ENCODE assay signal across 16 cellular contexts in the genomic region with DNA sequence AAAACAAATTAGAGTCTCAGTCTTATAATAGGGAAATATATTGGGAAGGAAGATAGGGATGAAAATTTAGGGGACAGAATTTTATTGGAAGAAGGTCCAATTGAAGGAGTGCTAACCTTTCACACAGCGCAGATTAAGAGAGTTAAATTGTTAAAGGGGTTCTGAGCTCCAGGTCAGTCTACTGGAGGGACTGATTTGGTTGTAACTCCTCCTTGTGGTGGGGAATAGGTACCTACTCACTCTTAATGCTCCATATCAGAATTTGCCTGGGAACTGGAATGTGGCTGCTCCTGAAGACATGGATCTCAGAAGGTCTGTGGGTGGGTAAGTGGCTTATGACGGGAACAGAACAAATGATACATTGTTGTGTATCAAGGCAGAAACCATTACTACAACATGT.
DNase-seq lines count a peak whose midpoint lies in the region; ATAC-seq and TF ChIP-seq lines count a peak whose summit lies in the region.
"Had no signal": no experiment of that assay in that cellular context is flagged by ENCODE, and none has a peak within 500 bp of the region (broad histone marks: within the 10 kb centered on the region; RNA-seq: fewer than 3 reads in every experiment).

No MANE protein-coding gene starts in this region.

- H3K4me3 ChIP-seq in choroid plexus epithelial cell (ENCODE audit: low read depth, low read length) (no peak overlapping the region), mesodermal cell (ENCODE audit: extremely low read depth, insufficient read depth, low read length, poor library complexity, severe bottlenecking) (no peak overlapping the region)
- H3K4me3 ChIP-seq: sigmoid colon, SK-N-MC had no signal

- ATAC-seq in GM21619 (IDR thresholded peaks at IDR 0.05; ENCODE audit: unreplicated experiment) (no peak), GM21786 (IDR thresholded peaks at IDR 0.05; ENCODE audit: unreplicated experiment) (no peak)
- ATAC-seq: activated CD8-positive, alpha-beta T cell treated with anti-CD3 and anti-CD28 coated beads, Interleukin-2, amount 10 ng/mL, durations not matched to agents 7 days and 5 days; CD8-positive, alpha-beta T cell had no signal

- DNase-seq in DMS 273 (lab: John Stamatoyannopoulos, UW; ENCODE audit: unreplicated experiment): peak; percentile 35
- DNase-seq in DMS 273 treated with DMSO at 0.1 percent for 48 hours (lab: John Stamatoyannopoulos, UW): no peak
- peak; percentile 21 for DNase-seq in choroid plexus epithelial cell (ENCODE audit: low read depth)
- DNase-seq in head of caudate nucleus: no peak
- DNase-seq: 8988T; activated CD8-positive, alpha-beta T cell treated with anti-CD3 and anti-CD28 coated beads, Interleukin-2, amount 10 ng/mL, durations not matched to agents 7 days and 5 days; amniotic stem cell; CD8-positive, alpha-beta T cell; NCI-H1105; NCI-H345; sigmoid colon had no signal

- no peaks in the 10 kb centered on the region for H3K36me3 ChIP-seq in mesodermal cell (ENCODE audit: control insufficient read depth, insufficient read depth, low read length)
- H3K36me3 ChIP-seq: sigmoid colon had no signal

- no peaks in the 10 kb centered on the region for H3K9me3 ChIP-seq in mesodermal cell (ENCODE audit: control insufficient read depth, low read length)
- H3K9me3 ChIP-seq: sigmoid colon had no signal

- WGBS in mesodermal cell (ENCODE audit: insufficient coverage in 2 of 2), 2 experiments: 83% methylated on average over 1 of the region's 2 CpGs; no CpG with 5 or more reads in 1 of the 2 experiments

- H3K27ac ChIP-seq in mesodermal cell (ENCODE audit: low read depth, low read length, severe bottlenecking): peak overlapping the region; percentile 48
- H3K27ac ChIP-seq: sigmoid colon, SK-N-MC had no signal

- intact Hi-C loops in head of caudate nucleus (cut with DNase I): no loop called here

- H3K4me1 ChIP-seq in mesodermal cell (ENCODE audit: control insufficient read depth, insufficient read depth, low read length, poor library complexity, severe bottlenecking): no peaks in the 10 kb centered on the region

- no peak for TF ChIP-seq EP300 in Ishikawa (IDR thresholded peaks at IDR 0.05; ENCODE audit: borderline replicate concordance)

- TF ChIP-seq RAD21 in Ishikawa (IDR thresholded peaks at IDR 0.05; ENCODE audit: low read depth): peak; percentile 20

- TF ChIP-seq CTCF in choroid plexus epithelial cell (conservative IDR thresholded peaks at IDR 0.05; ENCODE audit: low read depth, low read length): peak; percentile 40

TF ChIP-seq in Ishikawa, 13 proteins besides CTCF, POLR2A, EP300 and RAD21:
- TF ChIP-seq TCF12 (IDR thresholded peaks at IDR 0.05; ENCODE audit: low read depth): no peak
- TF ChIP-seq, protein P1, sequence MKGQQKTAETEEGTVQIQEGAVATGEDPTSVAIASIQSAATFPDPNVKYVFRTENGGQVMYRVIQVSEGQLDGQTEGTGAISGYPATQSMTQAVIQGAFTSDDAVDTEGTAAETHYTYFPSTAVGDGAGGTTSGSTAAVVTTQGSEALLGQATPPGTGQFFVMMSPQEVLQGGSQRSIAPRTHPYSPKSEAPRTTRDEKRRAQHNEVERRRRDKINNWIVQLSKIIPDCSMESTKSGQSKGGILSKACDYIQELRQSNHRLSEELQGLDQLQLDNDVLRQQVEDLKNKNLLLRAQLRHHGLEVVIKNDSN (IDR thresholded peaks at IDR 0.05): no peak
- TF ChIP-seq TAF1 (IDR thresholded peaks at IDR 0.05; ENCODE audit: low read depth): no peak
- TF ChIP-seq EGR1 (IDR thresholded peaks at IDR 0.05): no peak
- no peak for TF ChIP-seq CREB1 (IDR thresholded peaks at IDR 0.05; ENCODE audit: low read depth)
- no peak for TF ChIP-seq NFIC (IDR thresholded peaks at IDR 0.05)
- no peak for TF ChIP-seq TEAD4 (IDR thresholded peaks at IDR 0.05)
- no peak for TF ChIP-seq ZBTB7A (IDR thresholded peaks at IDR 0.05; ENCODE audit: low read depth)
- TF ChIP-seq CEBPB (IDR thresholded peaks at IDR 0.05): no peak
- TF ChIP-seq, protein P2, sequence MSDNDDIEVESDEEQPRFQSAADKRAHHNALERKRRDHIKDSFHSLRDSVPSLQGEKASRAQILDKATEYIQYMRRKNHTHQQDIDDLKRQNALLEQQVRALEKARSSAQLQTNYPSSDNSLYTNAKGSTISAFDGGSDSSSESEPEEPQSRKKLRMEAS (IDR thresholded peaks at IDR 0.05): no peak
- TF ChIP-seq, protein P3, sequence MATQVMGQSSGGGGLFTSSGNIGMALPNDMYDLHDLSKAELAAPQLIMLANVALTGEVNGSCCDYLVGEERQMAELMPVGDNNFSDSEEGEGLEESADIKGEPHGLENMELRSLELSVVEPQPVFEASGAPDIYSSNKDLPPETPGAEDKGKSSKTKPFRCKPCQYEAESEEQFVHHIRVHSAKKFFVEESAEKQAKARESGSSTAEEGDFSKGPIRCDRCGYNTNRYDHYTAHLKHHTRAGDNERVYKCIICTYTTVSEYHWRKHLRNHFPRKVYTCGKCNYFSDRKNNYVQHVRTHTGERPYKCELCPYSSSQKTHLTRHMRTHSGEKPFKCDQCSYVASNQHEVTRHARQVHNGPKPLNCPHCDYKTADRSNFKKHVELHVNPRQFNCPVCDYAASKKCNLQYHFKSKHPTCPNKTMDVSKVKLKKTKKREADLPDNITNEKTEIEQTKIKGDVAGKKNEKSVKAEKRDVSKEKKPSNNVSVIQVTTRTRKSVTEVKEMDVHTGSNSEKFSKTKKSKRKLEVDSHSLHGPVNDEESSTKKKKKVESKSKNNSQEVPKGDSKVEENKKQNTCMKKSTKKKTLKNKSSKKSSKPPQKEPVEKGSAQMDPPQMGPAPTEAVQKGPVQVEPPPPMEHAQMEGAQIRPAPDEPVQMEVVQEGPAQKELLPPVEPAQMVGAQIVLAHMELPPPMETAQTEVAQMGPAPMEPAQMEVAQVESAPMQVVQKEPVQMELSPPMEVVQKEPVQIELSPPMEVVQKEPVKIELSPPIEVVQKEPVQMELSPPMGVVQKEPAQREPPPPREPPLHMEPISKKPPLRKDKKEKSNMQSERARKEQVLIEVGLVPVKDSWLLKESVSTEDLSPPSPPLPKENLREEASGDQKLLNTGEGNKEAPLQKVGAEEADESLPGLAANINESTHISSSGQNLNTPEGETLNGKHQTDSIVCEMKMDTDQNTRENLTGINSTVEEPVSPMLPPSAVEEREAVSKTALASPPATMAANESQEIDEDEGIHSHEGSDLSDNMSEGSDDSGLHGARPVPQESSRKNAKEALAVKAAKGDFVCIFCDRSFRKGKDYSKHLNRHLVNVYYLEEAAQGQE (IDR thresholded peaks at IDR 0.05; ENCODE audit: low read depth): no peak
- no peak for TF ChIP-seq YY1 (IDR thresholded peaks at IDR 0.05; ENCODE audit: low read depth)
- TF ChIP-seq FOXM1 (IDR thresholded peaks at IDR 0.05; ENCODE audit: borderline replicate concordance, low read depth): no peak
TF ChIP-seq in Ishikawa: peak in this region for 0.

Comparison
In these comparisons a context has a peak if more than half of its experiments do, and no peak if none do; other contexts are left out.
1. DNase-seq: peak in DMS 273 (single experiment) and choroid plexus epithelial cell (single experiment); none in DMS 273 treated with DMSO at 0.1 percent for 48 hours (single experiment) and head of caudate nucleus (0 of 42).